Comparison of ENCODE assay signal across 17 cellular contexts in genomic region chr15:92670625-92671024, GRCh38. TPM values are rescaled to one million over a fixed set of nuclear protein-coding genes. Genes with fewer than 3 reads are reported as not detected.
DNase-seq lines count a peak whose midpoint lies in the region; ATAC-seq and TF ChIP-seq lines count a peak whose summit lies in the region.
"Had no signal": no experiment of that assay in that cellular context is flagged by ENCODE, and none has a peak within 500 bp of the region (broad histone marks: within the 10 kb centered on the region; RNA-seq: fewer than 3 reads in every experiment).

No MANE protein-coding gene starts in this region.

- DNase-seq in NCI-H1436 (lab: John Stamatoyannopoulos, UW) (peak; percentile 68), NCI-H1436 treated with DMSO at 0.1 percent for 48 hours (lab: John Stamatoyannopoulos, UW) (no peak), NCI-H2171 treated with DMSO at 0.1 percent for 48 hours (lab: John Stamatoyannopoulos, UW) (peak; percentile 78), WERI-Rb-1 (no peak), esophagus squamous epithelium (lab: John Stamatoyannopoulos, UW) (no peak)
- DNase-seq in activated naive CD8-positive, alpha-beta T cell treated with anti-CD3 and anti-CD28 coated beads, Interleukin-2, amount 50 U/mL, for 24 hours = no peak
- DNase-seq in activated CD4-positive, alpha-beta T cell treated with anti-CD3 and anti-CD28 coated beads, Interleukin-2, amount 50 U/mL, for 48 hours = no peak
- DNase-seq: Calu3; CD4-positive, alpha-beta memory T cell; Karpas-422; MG63; NCI-H1092; NCI-H187 treated with DMSO at 0.1 percent for 48 hours; PC-3; SJCRH30 had no signal

- H3K9me3 Mint-ChIP-seq in activated naive CD8-positive, alpha-beta T cell treated with anti-CD3 and anti-CD28 coated beads, Interleukin-2, amount 50 U/mL, for 24 hours = no peaks in the 10 kb centered on the region

- no peak for ATAC-seq in GM18498 (IDR thresholded peaks at IDR 0.05; ENCODE audit: unreplicated experiment)
- ATAC-seq in activated naive CD8-positive, alpha-beta T cell treated with anti-CD3 and anti-CD28 coated beads, Interleukin-2, amount 50 U/mL, for 24 hours = no peak
- ATAC-seq: PC-3 had no signal

- H3K27me3 Mint-ChIP-seq in activated naive CD8-positive, alpha-beta T cell treated with anti-CD3 and anti-CD28 coated beads, Interleukin-2, amount 50 U/mL, for 24 hours = peaks cover 12% of the 10 kb centered on the region

- H3K4me1 ChIP-seq in esophagus squamous epithelium = peaks cover 0 to 27% (median 12%) of the 10 kb centered on the region in 3 donors

- H3K27ac ChIP-seq in WERI-Rb-1 (peak overlapping the region; percentile 34), esophagus squamous epithelium (no peak overlapping the region)
- H3K27ac ChIP-seq: RWPE1, SJCRH30 had no signal

- H3K4me3 ChIP-seq in WERI-Rb-1 (ENCODE audit: low read depth, low read length) (no peak overlapping the region), esophagus squamous epithelium (no peak overlapping the region)
- H3K4me3 ChIP-seq: MG63, SJCRH30 had no signal

- H3K36me3 Mint-ChIP-seq in activated naive CD8-positive, alpha-beta T cell treated with anti-CD3 and anti-CD28 coated beads, Interleukin-2, amount 50 U/mL, for 24 hours (ENCODE audit: low read depth) = no peaks in the 10 kb centered on the region
- H3K36me3 Mint-ChIP-seq: CD4-positive, alpha-beta memory T cell had no signal

- H3K4me1 Mint-ChIP-seq in activated naive CD8-positive, alpha-beta T cell treated with anti-CD3 and anti-CD28 coated beads, Interleukin-2, amount 50 U/mL, for 24 hours = no peaks in the 10 kb centered on the region
- H3K4me1 Mint-ChIP-seq: CD4-positive, alpha-beta memory T cell had no signal

- H3K4me3 Mint-ChIP-seq in activated naive CD8-positive, alpha-beta T cell treated with anti-CD3 and anti-CD28 coated beads, Interleukin-2, amount 50 U/mL, for 24 hours = no peak overlapping the region
- H3K4me3 Mint-ChIP-seq: CD4-positive, alpha-beta memory T cell had no signal

- WGBS in esophagus squamous epithelium, 2 donors = 65 to 82% methylated on average over 2 of the region's 2 CpGs

- H3K27ac Mint-ChIP-seq in activated naive CD8-positive, alpha-beta T cell treated with anti-CD3 and anti-CD28 coated beads, Interleukin-2, amount 50 U/mL, for 24 hours = no peak overlapping the region
- H3K27ac Mint-ChIP-seq: CD4-positive, alpha-beta memory T cell had no signal

- intact Hi-C loops in esophagus squamous epithelium (cut with DNase I) = no loop called here

- H3K9me3 ChIP-seq in WERI-Rb-1 (ENCODE audit: severe bottlenecking) = no peaks in the 10 kb centered on the region
- no peaks in the 10 kb centered on the region for H3K9me3 ChIP-seq in esophagus squamous epithelium
- H3K9me3 ChIP-seq: MG63, SJCRH30 had no signal

- TF ChIP-seq POLR2A in esophagus squamous epithelium (IDR thresholded peaks at IDR 0.05) = no peak

- TF ChIP-seq CTCF in WERI-Rb-1 (IDR thresholded peaks at IDR 0.05; ENCODE audit: low read depth, low read length) (no peak), esophagus squamous epithelium (IDR thresholded peaks at IDR 0.05) (no peak)

- H3K27me3 ChIP-seq in WERI-Rb-1 (ENCODE audit: insufficient read depth, low read depth, severe bottlenecking) (no peaks in the 10 kb centered on the region), esophagus squamous epithelium (peaks cover 0 to 5% (median 0%) of the 10 kb centered on the region in 4 donors)
- H3K27me3 ChIP-seq: MG63, SJCRH30 had no signal

- H3K36me3 ChIP-seq in WERI-Rb-1 (no peaks in the 10 kb centered on the region), esophagus squamous epithelium (no peaks in the 10 kb centered on the region)
- H3K36me3 ChIP-seq: MG63, SJCRH30 had no signal

RNA-seq across cellular contexts. Expression of gene FAM174B, which starts 15.1 kb away (rescaled TPM):
- total RNA-seq in esophagus squamous epithelium = 10 to 100 TPM in 1 of 4 donors, 1 to 10 TPM in 3; 1.4 to 11.7 (median 4.2) TPM

Comparison
In these comparisons a context has a peak if more than half of its experiments do, and no peak if none do; other contexts are left out.
1. DNase-seq: peak in NCI-H1436 (single experiment) and NCI-H2171 treated with DMSO at 0.1 percent for 48 hours (single experiment); none in NCI-H1436 treated with DMSO at 0.1 percent for 48 hours (single experiment), WERI-Rb-1 (single experiment), esophagus squamous epithelium (single experiment), activated naive CD8-positive, alpha-beta T cell treated with anti-CD3 and anti-CD28 coated beads, Interleukin-2, amount 50 U/mL, for 24 hours (single experiment) and activated CD4-positive, alpha-beta T cell treated with anti-CD3 and anti-CD28 coated beads, Interleukin-2, amount 50 U/mL, for 48 hours (0 of 2).